16 cellular contexts compared by ENCODE assay signal in genomic region chr1:95057361-95057760, GRCh38. TPM values are rescaled to one million over a fixed set of nuclear protein-coding genes. Genes with fewer than 3 reads are reported as not detected.
DNase-seq lines count a peak whose midpoint lies in the region; ATAC-seq lines count a peak whose summit lies in the region.
"Had no signal": no experiment of that assay in that cellular context is flagged by ENCODE, and none has a peak within 500 bp of the region (broad histone marks: within the 10 kb centered on the region; RNA-seq: fewer than 3 reads in every experiment).

No MANE protein-coding gene starts in this region.

- peak; percentile 38 for DNase-seq in DMS 273 (lab: John Stamatoyannopoulos, UW; ENCODE audit: unreplicated experiment)
- no peak for DNase-seq in DMS 273 treated with DMSO at 0.1 percent for 48 hours (lab: John Stamatoyannopoulos, UW)
- peak; percentile 72 for DNase-seq in G401 (ENCODE audit: low spot score)
- peak; percentile 50 for DNase-seq in NCI-H446 treated with DMSO at 0.1 percent for 48 hours (lab: John Stamatoyannopoulos, UW)
- DNase-seq in cerebellum (ENCODE audit: low spot score) = peak; percentile 23
- no peak for DNase-seq in GOT3 (lab: John Stamatoyannopoulos, UW)
- DNase-seq: AML-193; Caco-2; Calu3; CD4-positive, alpha-beta T cell; CD8-positive, alpha-beta T cell; DMS79 treated with DMSO at 0.1 percent for 48 hours; GDM1 had no signal

- no peak for ATAC-seq in HG03565 (IDR thresholded peaks at IDR 0.05; ENCODE audit: unreplicated experiment)
- ATAC-seq: A549; CD8-positive, alpha-beta T cell; GM12878 had no signal

- in situ Hi-C loops in G401 (cut with HindIII; ENCODE audit: low sequenced_read_pairs) = no loop called here

RNA-seq across cellular contexts. Expression of gene ALG14, which starts 15.4 kb away (rescaled TPM):
- total RNA-seq in G401 (2014; rRNA removed; shearing (Covaris generic)) = 1.8 and 2.5 TPM in 2 replicates
- 3.2 TPM for total RNA-seq in cerebellum

RNA-seq across cellular contexts. Expression of gene TLCD4, which starts 59.8 kb away (rescaled TPM):
- 0.06 and 6.2 TPM in 2 replicates for total RNA-seq in G401 (2014; rRNA removed; shearing (Covaris generic))
- total RNA-seq in cerebellum = 19.0 TPM

Comparison
In these comparisons a context has a peak if more than half of its experiments do, and no peak if none do; other contexts are left out.
1. DNase-seq: peak in DMS 273 (single experiment), G401 (single experiment), NCI-H446 treated with DMSO at 0.1 percent for 48 hours (single experiment) and cerebellum (single experiment); none in DMS 273 treated with DMSO at 0.1 percent for 48 hours (single experiment) and GOT3 (single experiment).